Comparison of ENCODE assay signal across 8 cellular contexts in the genomic region with DNA sequence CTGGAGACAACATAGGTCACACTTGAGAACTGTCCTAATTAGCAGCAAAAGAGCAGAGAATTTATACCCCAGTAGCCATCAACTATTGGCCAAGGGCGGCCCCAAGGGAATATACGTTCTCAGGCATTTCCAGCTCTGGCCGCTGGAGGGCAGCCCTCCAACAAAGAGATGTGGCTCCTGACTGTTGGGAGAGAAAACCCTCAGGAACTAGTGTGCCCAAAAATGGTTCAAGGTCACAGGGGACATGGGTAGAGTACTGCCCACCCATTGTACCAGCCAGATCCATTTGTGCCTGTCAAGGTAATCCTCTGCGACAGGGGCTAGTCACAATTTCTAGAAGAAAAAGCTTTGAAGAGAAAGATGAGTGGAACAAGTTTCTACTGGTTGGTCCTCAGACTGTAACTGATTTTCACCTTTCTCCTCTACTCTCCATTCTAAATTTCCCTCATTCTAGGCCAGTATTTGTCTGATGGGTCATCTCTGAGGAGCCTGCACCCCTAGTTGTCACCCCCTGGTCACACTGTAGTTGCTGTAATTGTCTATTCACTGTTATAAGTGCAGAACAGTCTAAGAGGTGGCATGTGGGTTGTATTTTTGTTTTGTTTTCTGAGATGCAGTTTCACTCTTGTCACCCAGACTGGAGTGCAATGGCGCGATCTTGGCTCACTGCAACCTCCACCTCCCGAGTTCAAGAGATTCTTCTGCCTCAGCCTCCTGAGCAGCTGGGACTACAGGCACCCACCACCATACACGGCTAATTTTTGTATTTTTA. TPM values are rescaled to one million over a fixed set of nuclear protein-coding genes. Genes with fewer than 3 reads are reported as not detected.
DNase-seq lines count a peak whose midpoint lies in the region; ATAC-seq, FAIRE-seq and TF ChIP-seq lines count a peak whose summit lies in the region.

No MANE protein-coding gene starts in this region.

- H3K9me1 ChIP-seq in IMR-90 (ENCODE audit: insufficient read depth, low read length): no peaks in the 10 kb centered on the region

- no peak overlapping the region for H2BK5ac ChIP-seq in IMR-90 (ENCODE audit: low read depth, low read length, poor library complexity, severe bottlenecking)

- no peak overlapping the region for H3K23ac ChIP-seq in IMR-90 (ENCODE audit: low read depth, low read length)

- H3K36me3 ChIP-seq in IMR-90 (ENCODE audit: control insufficient read depth, insufficient read depth, low read length) (no peaks in the 10 kb centered on the region), osteoblast (ENCODE audit: insufficient read depth, low read length) (no peaks in the 10 kb centered on the region), tibial artery (no peaks in the 10 kb centered on the region)

- ATAC-seq in GM21390 (IDR thresholded peaks at IDR 0.05; ENCODE audit: unreplicated experiment) (peak; percentile 88), IMR-90 (ENCODE audit: low read depth) (peak; percentile 98)

- peak; percentile 83 for TF ChIP-seq RAD21 in IMR-90 (IDR thresholded peaks at IDR 0.05; ENCODE audit: low read length)

- in situ Hi-C loops in IMR-90 (cut with MboI; ENCODE audit: low sequenced_read_pairs): loop anchor here (5.0 kb wide), 1 partner anchor 386 kb away; no protein-coding TSS in a partner anchor

- H3K79me1 ChIP-seq in IMR-90 (ENCODE audit: low read depth in 1 of 2, low read length in 2 of 2): no peaks in the 10 kb centered on the region

- no peak overlapping the region for H3K18ac ChIP-seq in IMR-90 (ENCODE audit: low read depth, low read length)

- WGBS in IMR-90 (ENCODE audit: extremely low coverage in 2 of 2, insufficient read length in 1 of 2), 2 experiments: 0% methylated on average over 1 of the region's 8 CpGs; no CpG with 5 or more reads in 1 of the 2 experiments

- H3K9me3 ChIP-seq in IMR-90 (ENCODE audit: control insufficient read depth, insufficient read depth, low read length): no peaks in the 10 kb centered on the region
- H3K9me3 ChIP-seq in osteoblast (ENCODE audit: low read depth, low read length): no peaks in the 10 kb centered on the region
- H3K9me3 ChIP-seq in tibial artery: no peaks in the 10 kb centered on the region

- no peak overlapping the region for H3K4ac ChIP-seq in IMR-90 (ENCODE audit: low read depth, low read length)

- H2AFZ ChIP-seq in IMR-90 (replicated peaks; ENCODE audit: low read length, poor library complexity) (peak overlapping the region; percentile 16), osteoblast (ENCODE audit: low read length) (no peak overlapping the region)

- no peak overlapping the region for H3K9ac ChIP-seq in IMR-90 (ENCODE audit: low read depth, low read length)

- dilution Hi-C loops in IMR-90 (cut with HindIII; ENCODE audit: low sequenced_read_pairs, unreplicated experiment): no loop called here

- CTCF ChIA-PET in IMR-90 (lab: Yijun Ruan, JAX): interaction anchor here (0.8 to 1.6 kb wide), 8 partner anchors 9 to 407 kb away, joined by 3 to 12 read pairs (median 3); no protein-coding TSS in a partner anchor

- H3K4me3 ChIP-seq in IMR-90 (ENCODE audit: insufficient read depth, low read depth, low read length): no peak overlapping the region
- H3K4me3 ChIP-seq in fibroblast of pulmonary artery (replicated peaks; ENCODE audit: low read depth, low read length): no peak overlapping the region
- no peak overlapping the region for H3K4me3 ChIP-seq in osteoblast (ENCODE audit: insufficient read depth, low read length)
- no peak overlapping the region for H3K4me3 ChIP-seq in tibial artery

- H3K79me2 ChIP-seq in osteoblast (ENCODE audit: insufficient read depth, low read length): no peaks in the 10 kb centered on the region

- H3K27ac ChIP-seq in IMR-90 (ENCODE audit: insufficient read depth, low read length) (no peak overlapping the region), osteoblast (ENCODE audit: low read depth, low read length) (no peak overlapping the region), tibial artery (no peak overlapping the region)

- H2AK5ac ChIP-seq in IMR-90 (ENCODE audit: low read depth, low read length): no peak overlapping the region

- H3K56ac ChIP-seq in IMR-90 (ENCODE audit: extremely low read depth, insufficient read depth, low read length): no peak overlapping the region

- H3K4me2 ChIP-seq in IMR-90 (ENCODE audit: low read depth, low read length) (no peak overlapping the region), osteoblast (ENCODE audit: insufficient read depth, low read length) (no peak overlapping the region)

- FAIRE-seq in D721Med (lab: Jason Lieb, UNC): peak; percentile 46

- H2AK9ac ChIP-seq in IMR-90 (replicated peaks; ENCODE audit: low read depth, low read length, poor library complexity): no peak overlapping the region

- DNase-seq in D721Med (ENCODE audit: insufficient read length, low spot score) (no peak), IMR-90 (peak; percentile 41), OCI-M1 (lab: John Stamatoyannopoulos, UW) (peak; percentile 72), fibroblast of pulmonary artery (ENCODE audit: low read depth) (peak; percentile 70), osteoblast (ENCODE audit: insufficient read length, low spot score, missing footprints) (peak; percentile 62), tibial artery (peak; percentile 68 to 71)
- DNase-seq in activated T-cell treated with anti-CD3 and anti-CD28 coated beads, Interleukin-2, amount 50 U/mL, for 48 hours: peak; percentile 84 to 85

- POLR2A ChIA-PET in IMR-90 (lab: Charles Lee; ENCODE audit: unreplicated experiment): no interaction called here

- no peak overlapping the region for H4K8ac ChIP-seq in IMR-90 (ENCODE audit: low read depth in 2 of 2, low read length in 2 of 2)

- no peak overlapping the region for H4K91ac ChIP-seq in IMR-90 (ENCODE audit: insufficient read depth, low read depth, low read length)

- TF ChIP-seq CTCF in D721Med (IDR thresholded peaks at IDR 0.05; ENCODE audit: insufficient read depth, missing control alignments) (peak; percentile 80), IMR-90 (conservative IDR thresholded peaks at IDR 0.05; ENCODE audit: low read depth, low read length) (peak; percentile 85), fibroblast of pulmonary artery (IDR thresholded peaks at IDR 0.05; ENCODE audit: low read length, missing control alignments) (peak; percentile 88), osteoblast (IDR thresholded peaks at IDR 0.05; ENCODE audit: extremely low read depth, low read depth, low read length) (peak; percentile 93), tibial artery (IDR thresholded peaks at IDR 0.05) (peak; percentile 69 to 70)

- peaks cover 2% of the 10 kb centered on the region; the same call in 1 of the 2 replicates for H3K27me3 ChIP-seq in IMR-90 (ENCODE audit: control insufficient read depth, insufficient read depth, low read length)
- no peaks in the 10 kb centered on the region for H3K27me3 ChIP-seq in osteoblast (ENCODE audit: insufficient read depth, low read length)
- H3K27me3 ChIP-seq in tibial artery: peaks cover 0 to 3% of the 10 kb centered on the region in 2 donors

- H2BK15ac ChIP-seq in IMR-90 (ENCODE audit: low read depth, low read length): no peak overlapping the region

- no TSS peak for BruUV-seq in IMR-90 (replicated peaks; lab: Mats Ljungman, UMichigan)

- no peak overlapping the region for H3K14ac ChIP-seq in IMR-90 (replicated peaks; ENCODE audit: low read depth, low read length)

- H4K5ac ChIP-seq in IMR-90 (ENCODE audit: low read depth, low read length): no peak overlapping the region

- no peak overlapping the region for H2BK20ac ChIP-seq in IMR-90 (ENCODE audit: low read depth, low read length)

- no peak overlapping the region for H2BK120ac ChIP-seq in IMR-90 (ENCODE audit: low read depth, low read length)

- intact Hi-C loops in IMR-90 (cut with micrococcal nuclease) (loop anchor here (1.0 to 2.0 kb wide), 5 partner anchors 71 to 386 kb away; a partner anchor contains a TSS), tibial artery (cut with DNase I; ENCODE audit: low total_unique reads) (loop anchor here (5.0 kb wide), 2 partner anchors 206 to 386 kb away; no protein-coding TSS in a partner anchor)

- H3K4me1 ChIP-seq in IMR-90 (ENCODE audit: control insufficient read depth, insufficient read depth, low read length) (no peaks in the 10 kb centered on the region), osteoblast (ENCODE audit: insufficient read depth, low read length) (no peaks in the 10 kb centered on the region), tibial artery (no peaks in the 10 kb centered on the region)

- H4K20me1 ChIP-seq in IMR-90 (ENCODE audit: insufficient read depth, low read length): no peaks in the 10 kb centered on the region
- no peaks in the 10 kb centered on the region for H4K20me1 ChIP-seq in osteoblast (ENCODE audit: insufficient read depth, low read length)

- TF ChIP-seq POLR2A in IMR-90 (IDR thresholded peaks at IDR 0.05; ENCODE audit: low read depth, low read length): no peak

TF ChIP-seq in IMR-90, 13 proteins besides CTCF, POLR2A, EP300 and RAD21:
- TF ChIP-seq SMC3 (IDR thresholded peaks at IDR 0.05; ENCODE audit: low read depth, low read length) (peak; percentile 89), MAFK (IDR thresholded peaks at IDR 0.05; ENCODE audit: low read depth, low read length) (no peak)

RNA-seq across cellular contexts. Expression of a gene that starts 14.7 kb away (rescaled TPM):
- total RNA-seq in IMR-90 (2012; rRNA removed): not detected in 2 replicates
- polyA plus RNA-seq in IMR-90 (2012; rRNA removed): not detected in 2 replicates
- polyA plus RNA-seq in IMR-90 (2012; cell fraction: cytosol; rRNA removed): not detected in 2 replicates
- polyA plus RNA-seq in IMR-90 (2012; cell fraction: nucleus; rRNA removed; ENCODE audit: low replicate concordance): not detected in 2 replicates
- total RNA-seq in osteoblast: not detected in 2 replicates
